ENCODE assay signal across 11 cellular contexts in the genomic region with DNA sequence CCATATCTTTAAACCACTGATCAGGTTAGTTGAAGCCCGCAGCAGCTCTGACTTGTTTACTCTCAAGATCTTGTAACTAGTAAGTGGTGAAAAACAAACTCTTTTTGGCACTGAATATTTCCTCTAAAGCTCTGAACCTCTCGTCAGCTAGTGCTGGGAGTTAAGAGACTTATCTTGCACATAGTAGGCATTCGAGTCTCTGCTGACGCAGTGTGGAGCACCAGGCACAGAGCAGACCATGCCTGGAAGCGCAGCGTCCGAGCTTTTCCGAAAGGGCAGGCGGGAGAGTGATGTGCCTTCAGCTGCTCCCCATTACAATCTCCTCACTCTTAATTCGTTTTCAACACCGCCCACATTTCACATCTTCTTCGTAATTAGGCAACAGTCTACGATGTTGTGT.
A peak's percentile ranks its signal among the peaks of the same experiment; 100 is the strongest.
DNase-seq lines count a peak whose midpoint lies in the region; ATAC-seq, FAIRE-seq and TF ChIP-seq lines count a peak whose summit lies in the region.
"Had no signal": no experiment of that assay in that cellular context is flagged by ENCODE, and none has a peak within 500 bp of the region (broad histone marks: within the 10 kb centered on the region; RNA-seq: fewer than 3 reads in every experiment).

No MANE protein-coding gene starts in this region.

- POLR2A ChIA-PET in activated naive CD8-positive, alpha-beta T cell treated with anti-CD3 and anti-CD28 coated beads, Interleukin-2, amount 10 ng/mL, durations not matched to agents 7 days and 5 days (lab: Charles Lee) = interaction anchor here (0.7 to 1.9 kb wide), 4 partner anchors 26 to 187 kb away, joined by 3 to 12 read pairs (median 4); partner anchors contain the start of gene HIC1

- H2BK120ac ChIP-seq in mesenchymal stem cell (ENCODE audit: low read depth, low read length) = no peak overlapping the region

- intact Hi-C loops in uterus (cut with DNase I; ENCODE audit: low total_unique reads) = no loop called here

- peak overlapping the region; percentile 58 for H3K4me3 Mint-ChIP-seq in activated naive CD8-positive, alpha-beta T cell treated with anti-CD3 and anti-CD28 coated beads, Interleukin-2, amount 10 ng/mL, durations not matched to agents 7 days and 5 days
- H3K4me3 Mint-ChIP-seq in activated naive CD8-positive, alpha-beta T cell treated with anti-CD3 and anti-CD28 coated beads, Interleukin-2, amount 50 U/mL, for 24 hours = no peak overlapping the region
- H3K4me3 Mint-ChIP-seq in activated T-helper 17 cell treated with anti-CD3 and anti-CD28 coated beads, Interleukin-2, amount 50 U/mL, for 72 hours = peak overlapping the region; percentile 41

- ATAC-seq in activated naive CD8-positive, alpha-beta T cell treated with anti-CD3 and anti-CD28 coated beads, Interleukin-2, amount 10 ng/mL, durations not matched to agents 7 days and 5 days (ENCODE audit: low read depth) = no peak
- no peak for ATAC-seq in activated naive CD8-positive, alpha-beta T cell treated with anti-CD3 and anti-CD28 coated beads, Interleukin-2, amount 50 U/mL, for 24 hours
- ATAC-seq in activated T-helper 17 cell treated with anti-CD3 and anti-CD28 coated beads, Interleukin-2, amount 50 U/mL, for 72 hours (replicated peaks) = peak; percentile 2
- ATAC-seq in GM21423 (IDR thresholded peaks at IDR 0.05; ENCODE audit: unreplicated experiment) = no peak
- ATAC-seq: body of pancreas had no signal

- TF ChIP-seq CTCF in uterus (IDR thresholded peaks at IDR 0.05) = no peak

- H3K27ac ChIP-seq in mesenchymal stem cell (ENCODE audit: low read length, poor library complexity, severe bottlenecking) (peak overlapping the region; percentile 78), uterus (peak overlapping the region; percentile 92 to 98)
- H3K27ac ChIP-seq: BLaER1 treated with 17β-estradiol and CSF1 and Interleukin-3, amounts not matched to agents 10 nM and 100 nM had no signal

- peak overlapping the region; percentile 60 to 86 for H2BK12ac ChIP-seq in mesenchymal stem cell (ENCODE audit: low read length in 2 of 2)

- H3K27me3 ChIP-seq in mesenchymal stem cell (ENCODE audit: control insufficient read depth in 1 of 2, insufficient read depth in 1 of 2, low read length in 2 of 2) (no peaks in the 10 kb centered on the region), uterus (no peaks in the 10 kb centered on the region)
- H3K27me3 ChIP-seq: BLaER1 treated with 17β-estradiol and CSF1 and Interleukin-3, amounts not matched to agents 10 nM and 100 nM; body of pancreas had no signal

- H3K23ac ChIP-seq in mesenchymal stem cell (ENCODE audit: low read length in 2 of 2) = peak overlapping the region in 1 of 2 experiments; percentile 89

- H3K36me3 ChIP-seq in mesenchymal stem cell (ENCODE audit: control insufficient read depth in 1 of 2, insufficient read depth in 2 of 2, low read depth in 1 of 2, low read length in 2 of 2) (peaks cover 14 to 19% of the 10 kb centered on the region in 2 experiments), uterus (no peaks in the 10 kb centered on the region)

- peaks cover 29% of the 10 kb centered on the region for H3K79me1 ChIP-seq in mesenchymal stem cell (replicated peaks; ENCODE audit: low read length, poor library complexity, severe bottlenecking)

- peak overlapping the region; percentile 89 for H3K9ac ChIP-seq in mesenchymal stem cell (ENCODE audit: low read length)
- H3K9ac ChIP-seq: BLaER1 treated with 17β-estradiol and CSF1 and Interleukin-3, amounts not matched to agents 10 nM and 100 nM had no signal

- peaks cover 50% of the 10 kb centered on the region for H3K36me3 Mint-ChIP-seq in activated naive CD8-positive, alpha-beta T cell treated with anti-CD3 and anti-CD28 coated beads, Interleukin-2, amount 10 ng/mL, durations not matched to agents 7 days and 5 days
- H3K36me3 Mint-ChIP-seq in activated naive CD8-positive, alpha-beta T cell treated with anti-CD3 and anti-CD28 coated beads, Interleukin-2, amount 50 U/mL, for 24 hours (ENCODE audit: low read depth) = peaks cover 46% of the 10 kb centered on the region
- peaks cover 90% of the 10 kb centered on the region for H3K36me3 Mint-ChIP-seq in activated T-helper 17 cell treated with anti-CD3 and anti-CD28 coated beads, Interleukin-2, amount 50 U/mL, for 72 hours (ENCODE audit: low read depth)

- H3K9me3 Mint-ChIP-seq in activated naive CD8-positive, alpha-beta T cell treated with anti-CD3 and anti-CD28 coated beads, Interleukin-2, amount 10 ng/mL, durations not matched to agents 7 days and 5 days = no peaks in the 10 kb centered on the region
- H3K9me3 Mint-ChIP-seq in activated naive CD8-positive, alpha-beta T cell treated with anti-CD3 and anti-CD28 coated beads, Interleukin-2, amount 50 U/mL, for 24 hours = no peaks in the 10 kb centered on the region
- H3K9me3 Mint-ChIP-seq in activated T-helper 17 cell treated with anti-CD3 and anti-CD28 coated beads, Interleukin-2, amount 50 U/mL, for 72 hours = no peaks in the 10 kb centered on the region

- H3K4me3 ChIP-seq in mesenchymal stem cell (ENCODE audit: insufficient read depth in 1 of 2, low read depth in 1 of 2, low read length in 2 of 2) (peak overlapping the region in 1 of 2 experiments; percentile 64), uterus (no peak overlapping the region)
- H3K4me3 ChIP-seq: BLaER1 treated with 17β-estradiol and CSF1 and Interleukin-3, amounts not matched to agents 10 nM and 100 nM; body of pancreas had no signal

- peaks cover 58% of the 10 kb centered on the region for H3K4me1 Mint-ChIP-seq in activated naive CD8-positive, alpha-beta T cell treated with anti-CD3 and anti-CD28 coated beads, Interleukin-2, amount 10 ng/mL, durations not matched to agents 7 days and 5 days
- H3K4me1 Mint-ChIP-seq in activated naive CD8-positive, alpha-beta T cell treated with anti-CD3 and anti-CD28 coated beads, Interleukin-2, amount 50 U/mL, for 24 hours = peaks cover 28% of the 10 kb centered on the region
- peaks cover 12% of the 10 kb centered on the region for H3K4me1 Mint-ChIP-seq in activated T-helper 17 cell treated with anti-CD3 and anti-CD28 coated beads, Interleukin-2, amount 50 U/mL, for 72 hours

- no peak for DNase-seq in activated naive CD8-positive, alpha-beta T cell treated with anti-CD3 and anti-CD28 coated beads, Interleukin-2, amount 10 ng/mL, durations not matched to agents 7 days and 5 days
- DNase-seq in activated naive CD8-positive, alpha-beta T cell treated with anti-CD3 and anti-CD28 coated beads, Interleukin-2, amount 50 U/mL, for 24 hours = no peak
- DNase-seq in mesenchymal stem cell (no peak), uterus (peak in 1 of 2 donors; percentile 48), GM12892 (ENCODE audit: insufficient read length) (no peak), hippocampal formation (lab: John Stamatoyannopoulos, UW) (no peak)
- DNase-seq: NCI-H1105 treated with DMSO at 0.1 percent for 48 hours had no signal

- H3K27me3 Mint-ChIP-seq in activated naive CD8-positive, alpha-beta T cell treated with anti-CD3 and anti-CD28 coated beads, Interleukin-2, amount 10 ng/mL, durations not matched to agents 7 days and 5 days = no peaks in the 10 kb centered on the region
- no peaks in the 10 kb centered on the region for H3K27me3 Mint-ChIP-seq in activated naive CD8-positive, alpha-beta T cell treated with anti-CD3 and anti-CD28 coated beads, Interleukin-2, amount 50 U/mL, for 24 hours
- H3K27me3 Mint-ChIP-seq in activated T-helper 17 cell treated with anti-CD3 and anti-CD28 coated beads, Interleukin-2, amount 50 U/mL, for 72 hours = no peaks in the 10 kb centered on the region

- TF ChIP-seq POLR2A in uterus (IDR thresholded peaks at IDR 0.05) (no peak), GM12892 (IDR thresholded peaks at IDR 0.05; ENCODE audit: low read depth, low read length) (no peak)

- H4K8ac ChIP-seq in mesenchymal stem cell (ENCODE audit: low read length) = no peak overlapping the region

- peak overlapping the region in 1 of 2 experiments; percentile 89 for H3K14ac ChIP-seq in mesenchymal stem cell (ENCODE audit: low read length in 2 of 2)

- no peak for FAIRE-seq in GM12892 (lab: Jason Lieb, UNC)

- no peak overlapping the region for H2BK15ac ChIP-seq in mesenchymal stem cell (ENCODE audit: low read depth, poor library complexity, severe bottlenecking)

- no peak overlapping the region for H2AFZ ChIP-seq in mesenchymal stem cell (ENCODE audit: low read depth, low read length)

- peak overlapping the region; percentile 36 for H2AK5ac ChIP-seq in mesenchymal stem cell (ENCODE audit: low read length, severe bottlenecking)

- H3K18ac ChIP-seq in mesenchymal stem cell (ENCODE audit: low read depth in 1 of 2, low read length in 2 of 2) = peak overlapping the region; percentile 68 to 97

- H3K9me3 ChIP-seq in mesenchymal stem cell (ENCODE audit: control insufficient read depth, low read length) (no peaks in the 10 kb centered on the region), uterus (no peaks in the 10 kb centered on the region)
- H3K9me3 ChIP-seq: BLaER1 treated with 17β-estradiol and CSF1 and Interleukin-3, amounts not matched to agents 10 nM and 100 nM; body of pancreas had no signal

- H3K4me1 ChIP-seq in mesenchymal stem cell (ENCODE audit: control insufficient read depth, insufficient read depth, low read depth, low read length) = peaks cover 14% of the 10 kb centered on the region
- H3K4me1 ChIP-seq in uterus = peaks cover 10 to 20% of the 10 kb centered on the region in 2 donors

- no peak overlapping the region for H3K27ac Mint-ChIP-seq in activated naive CD8-positive, alpha-beta T cell treated with anti-CD3 and anti-CD28 coated beads, Interleukin-2, amount 10 ng/mL, durations not matched to agents 7 days and 5 days
- no peak overlapping the region for H3K27ac Mint-ChIP-seq in activated naive CD8-positive, alpha-beta T cell treated with anti-CD3 and anti-CD28 coated beads, Interleukin-2, amount 50 U/mL, for 24 hours
- H3K27ac Mint-ChIP-seq in activated T-helper 17 cell treated with anti-CD3 and anti-CD28 coated beads, Interleukin-2, amount 50 U/mL, for 72 hours = peak overlapping the region; percentile 78

- no peak overlapping the region for H3K4me2 ChIP-seq in mesenchymal stem cell (ENCODE audit: low read length, poor library complexity, severe bottlenecking)
- H3K4me2 ChIP-seq: BLaER1 treated with 17β-estradiol and CSF1 and Interleukin-3, amounts not matched to agents 10 nM and 100 nM had no signal

- no peak overlapping the region for H2BK5ac ChIP-seq in mesenchymal stem cell (ENCODE audit: low read depth, low read length, poor library complexity, severe bottlenecking)

- no peak overlapping the region for H4K91ac ChIP-seq in mesenchymal stem cell (ENCODE audit: low read length)

- 82% methylated on average over 12 of the region's 13 CpGs for WGBS in mesenchymal stem cell

- H3K4ac ChIP-seq in mesenchymal stem cell (ENCODE audit: low read depth in 1 of 2, low read length in 2 of 2) = peak overlapping the region in 1 of 2 experiments; percentile 98
